In the genomic region with DNA sequence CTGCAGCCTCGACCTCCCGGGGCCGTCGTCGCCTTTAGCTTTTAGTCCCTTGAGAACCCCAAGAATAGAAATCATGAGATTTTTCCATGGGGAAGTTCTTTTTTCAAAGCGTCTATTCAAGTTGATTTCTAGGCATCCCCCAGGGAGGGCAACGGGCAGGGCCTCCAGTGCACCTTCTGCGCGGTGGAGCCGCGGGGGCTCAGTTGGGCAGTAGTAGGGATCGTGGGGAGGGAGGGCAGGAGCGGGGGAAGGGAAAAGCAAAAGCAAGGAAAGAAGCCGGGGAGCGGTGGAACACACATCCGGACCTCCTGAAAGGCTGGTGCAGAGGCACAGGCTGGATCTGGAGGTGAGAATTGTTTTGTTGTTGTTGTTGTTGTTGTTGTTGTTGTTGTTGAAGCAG, we compare ENCODE assay signal across 1 cellular context.
TF ChIP-seq lines count a peak whose summit lies in the region.

No MANE protein-coding gene starts in this region.

TF ChIP-seq in WTC11, 78 proteins besides CTCF, POLR2A, EP300 and RAD21:
- TF ChIP-seq, protein P1, sequence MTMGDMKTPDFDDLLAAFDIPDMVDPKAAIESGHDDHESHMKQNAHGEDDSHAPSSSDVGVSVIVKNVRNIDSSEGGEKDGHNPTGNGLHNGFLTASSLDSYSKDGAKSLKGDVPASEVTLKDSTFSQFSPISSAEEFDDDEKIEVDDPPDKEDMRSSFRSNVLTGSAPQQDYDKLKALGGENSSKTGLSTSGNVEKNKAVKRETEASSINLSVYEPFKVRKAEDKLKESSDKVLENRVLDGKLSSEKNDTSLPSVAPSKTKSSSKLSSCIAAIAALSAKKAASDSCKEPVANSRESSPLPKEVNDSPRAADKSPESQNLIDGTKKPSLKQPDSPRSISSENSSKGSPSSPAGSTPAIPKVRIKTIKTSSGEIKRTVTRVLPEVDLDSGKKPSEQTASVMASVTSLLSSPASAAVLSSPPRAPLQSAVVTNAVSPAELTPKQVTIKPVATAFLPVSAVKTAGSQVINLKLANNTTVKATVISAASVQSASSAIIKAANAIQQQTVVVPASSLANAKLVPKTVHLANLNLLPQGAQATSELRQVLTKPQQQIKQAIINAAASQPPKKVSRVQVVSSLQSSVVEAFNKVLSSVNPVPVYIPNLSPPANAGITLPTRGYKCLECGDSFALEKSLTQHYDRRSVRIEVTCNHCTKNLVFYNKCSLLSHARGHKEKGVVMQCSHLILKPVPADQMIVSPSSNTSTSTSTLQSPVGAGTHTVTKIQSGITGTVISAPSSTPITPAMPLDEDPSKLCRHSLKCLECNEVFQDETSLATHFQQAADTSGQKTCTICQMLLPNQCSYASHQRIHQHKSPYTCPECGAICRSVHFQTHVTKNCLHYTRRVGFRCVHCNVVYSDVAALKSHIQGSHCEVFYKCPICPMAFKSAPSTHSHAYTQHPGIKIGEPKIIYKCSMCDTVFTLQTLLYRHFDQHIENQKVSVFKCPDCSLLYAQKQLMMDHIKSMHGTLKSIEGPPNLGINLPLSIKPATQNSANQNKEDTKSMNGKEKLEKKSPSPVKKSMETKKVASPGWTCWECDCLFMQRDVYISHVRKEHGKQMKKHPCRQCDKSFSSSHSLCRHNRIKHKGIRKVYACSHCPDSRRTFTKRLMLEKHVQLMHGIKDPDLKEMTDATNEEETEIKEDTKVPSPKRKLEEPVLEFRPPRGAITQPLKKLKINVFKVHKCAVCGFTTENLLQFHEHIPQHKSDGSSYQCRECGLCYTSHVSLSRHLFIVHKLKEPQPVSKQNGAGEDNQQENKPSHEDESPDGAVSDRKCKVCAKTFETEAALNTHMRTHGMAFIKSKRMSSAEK (CRISPR knock-in tag; IDR thresholded peaks at IDR 0.05; ENCODE audit: borderline replicate concordance): no peak
- TF ChIP-seq, protein P2, sequence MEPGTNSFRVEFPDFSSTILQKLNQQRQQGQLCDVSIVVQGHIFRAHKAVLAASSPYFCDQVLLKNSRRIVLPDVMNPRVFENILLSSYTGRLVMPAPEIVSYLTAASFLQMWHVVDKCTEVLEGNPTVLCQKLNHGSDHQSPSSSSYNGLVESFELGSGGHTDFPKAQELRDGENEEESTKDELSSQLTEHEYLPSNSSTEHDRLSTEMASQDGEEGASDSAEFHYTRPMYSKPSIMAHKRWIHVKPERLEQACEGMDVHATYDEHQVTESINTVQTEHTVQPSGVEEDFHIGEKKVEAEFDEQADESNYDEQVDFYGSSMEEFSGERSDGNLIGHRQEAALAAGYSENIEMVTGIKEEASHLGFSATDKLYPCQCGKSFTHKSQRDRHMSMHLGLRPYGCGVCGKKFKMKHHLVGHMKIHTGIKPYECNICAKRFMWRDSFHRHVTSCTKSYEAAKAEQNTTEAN (CRISPR knock-in tag; IDR thresholded peaks at IDR 0.05): no peak
- TF ChIP-seq ZNF396 (CRISPR knock-in tag; IDR thresholded peaks at IDR 0.05; ENCODE audit: borderline replicate concordance) (no peak), ZNF232 (CRISPR knock-in tag; IDR thresholded peaks at IDR 0.05) (no peak)
- TF ChIP-seq, protein P3, sequence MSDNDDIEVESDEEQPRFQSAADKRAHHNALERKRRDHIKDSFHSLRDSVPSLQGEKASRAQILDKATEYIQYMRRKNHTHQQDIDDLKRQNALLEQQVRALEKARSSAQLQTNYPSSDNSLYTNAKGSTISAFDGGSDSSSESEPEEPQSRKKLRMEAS (CRISPR knock-in tag; IDR thresholded peaks at IDR 0.05): no peak
TF ChIP-seq in WTC11: peak in this region for 0.
